In the genomic region with DNA sequence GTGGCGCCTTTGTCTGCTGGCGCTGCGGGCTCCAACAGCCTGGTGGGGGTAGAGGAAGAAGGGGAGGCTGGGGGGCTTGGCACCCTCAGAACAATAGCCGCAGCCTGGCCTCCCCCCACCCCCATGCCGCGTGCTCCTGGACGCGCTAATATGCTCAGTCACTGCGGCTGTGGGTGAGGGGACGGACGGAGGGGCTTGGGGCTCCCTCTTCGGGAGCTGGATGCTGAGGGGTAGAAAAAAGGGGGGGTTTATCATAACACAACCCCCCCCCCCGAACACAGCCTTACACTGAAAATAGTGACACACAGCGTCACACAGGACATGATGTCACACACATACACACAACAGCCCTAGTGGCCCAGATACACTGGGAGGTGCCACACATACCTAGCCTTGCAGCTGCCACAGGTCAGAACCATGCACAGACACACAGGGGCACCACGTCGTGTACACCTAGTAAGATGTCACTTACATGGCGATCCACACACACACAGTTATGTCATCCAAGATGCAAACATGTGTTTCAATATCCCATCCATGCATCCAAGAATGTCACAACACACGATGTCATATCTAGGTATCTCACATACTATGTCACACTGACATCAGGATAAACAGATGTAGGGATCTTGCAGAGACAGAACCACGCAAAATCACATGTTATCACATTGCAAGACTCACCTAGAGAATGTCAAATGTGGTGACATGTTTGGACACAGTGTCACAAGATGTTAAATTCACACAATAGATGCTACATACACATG, we compare ENCODE assay signal across 1 cellular context.
A peak's percentile ranks its signal among the peaks of the same experiment; 100 is the strongest.
TF ChIP-seq lines count a peak whose summit lies in the region.

No MANE protein-coding gene starts in this region.

TF ChIP-seq in K562, 482 proteins besides CTCF, POLR2A, EP300 and RAD21 (continued from another document):
- TF ChIP-seq, protein P1, sequence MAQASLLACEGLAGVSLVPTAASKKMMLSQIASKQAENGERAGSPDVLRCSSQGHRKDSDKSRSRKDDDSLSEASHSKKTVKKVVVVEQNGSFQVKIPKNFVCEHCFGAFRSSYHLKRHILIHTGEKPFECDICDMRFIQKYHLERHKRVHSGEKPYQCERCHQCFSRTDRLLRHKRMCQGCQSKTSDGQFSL (CRISPR knock-in tag; IDR thresholded peaks at IDR 0.05) = peak; percentile 85
- TF ChIP-seq, protein P1 (tag; IDR thresholded peaks at IDR 0.05) = no peak
- no peak for TF ChIP-seq SMAD1 (IDR thresholded peaks at IDR 0.05; ENCODE audit: low read depth, low read length, partially characterized antibody)
- TF ChIP-seq, protein P2, sequence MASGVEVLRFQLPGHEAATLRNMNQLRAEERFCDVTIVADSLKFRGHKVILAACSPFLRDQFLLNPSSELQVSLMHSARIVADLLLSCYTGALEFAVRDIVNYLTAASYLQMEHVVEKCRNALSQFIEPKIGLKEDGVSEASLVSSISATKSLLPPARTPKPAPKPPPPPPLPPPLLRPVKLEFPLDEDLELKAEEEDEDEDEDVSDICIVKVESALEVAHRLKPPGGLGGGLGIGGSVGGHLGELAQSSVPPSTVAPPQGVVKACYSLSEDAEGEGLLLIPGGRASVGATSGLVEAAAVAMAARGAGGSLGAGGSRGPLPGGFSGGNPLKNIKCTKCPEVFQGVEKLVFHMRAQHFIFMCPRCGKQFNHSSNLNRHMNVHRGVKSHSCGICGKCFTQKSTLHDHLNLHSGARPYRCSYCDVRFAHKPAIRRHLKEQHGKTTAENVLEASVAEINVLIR (CRISPR knock-in tag; IDR thresholded peaks at IDR 0.05) = 0 out of 2 replicates have a peak, but pooled peaks have one; percentile 30
- TF ChIP-seq ZNF217 (CRISPR knock-in tag; IDR thresholded peaks at IDR 0.05) = no peak
